ENCODE assay signal across 14 cellular contexts in the genomic region with DNA sequence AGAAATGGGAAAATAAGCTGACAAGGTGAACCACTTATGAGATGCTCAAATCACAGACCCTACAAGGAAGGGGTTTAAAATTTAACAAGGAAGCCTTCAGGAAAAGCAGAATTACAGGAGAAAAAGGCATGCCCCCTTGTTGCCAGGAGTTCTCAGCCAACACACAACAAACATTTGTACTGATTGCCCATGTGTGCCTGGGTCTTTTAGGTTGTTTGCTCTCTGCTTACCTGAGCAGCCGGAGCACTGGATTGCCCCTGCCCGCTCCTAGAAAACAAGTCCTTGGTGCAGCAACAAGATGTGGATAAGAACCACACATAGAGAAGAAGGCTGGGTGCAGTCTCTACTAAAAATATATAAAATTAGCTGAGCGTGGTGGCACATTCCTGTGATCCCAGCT. TPM values are rescaled to one million over a fixed set of nuclear protein-coding genes. Genes with fewer than 3 reads are reported as not detected.
A peak's percentile ranks its signal among the peaks of the same experiment; 100 is the strongest.
DNase-seq lines count a peak whose midpoint lies in the region; TF ChIP-seq lines count a peak whose summit lies in the region.
"Had no signal": no experiment of that assay in that cellular context is flagged by ENCODE, and none has a peak within 500 bp of the region (broad histone marks: within the 10 kb centered on the region; RNA-seq: fewer than 3 reads in every experiment).

No MANE protein-coding gene starts in this region.

- H3K9ac ChIP-seq in BLaER1 treated with 17β-estradiol and CSF1 and Interleukin-3, amounts not matched to agents 10 nM and 100 nM: peak overlapping the region in 4 of 11 experiments; percentile 91 to 99 (median 98); a peak in 9 of 22 replicates
- no peak overlapping the region for H3K9ac ChIP-seq in parathyroid adenoma
- H3K9ac ChIP-seq: KMS-11 had no signal

- H3K4me2 ChIP-seq in BLaER1 treated with 17β-estradiol and CSF1 and Interleukin-3, amounts not matched to agents 10 nM and 100 nM: peak overlapping the region in 9 of 11 experiments; percentile 12 to 98 (median 88); a peak in 17 of 22 replicates
- no peak overlapping the region for H3K4me2 ChIP-seq in parathyroid adenoma (ENCODE audit: low read length)
- H3K4me2 ChIP-seq: KMS-11 had no signal

- peaks cover 23% of the 10 kb centered on the region for H3K36me3 Mint-ChIP-seq in dendritic cell treated with granulocyte-macrophage colony-stimulating factor and Interleukin-4, amounts not matched to agents 40 ng/mL and 50 ng/mL, for 4 days (ENCODE audit: low read depth)

- H3K4me1 Mint-ChIP-seq in dendritic cell treated with granulocyte-macrophage colony-stimulating factor and Interleukin-4, amounts not matched to agents 40 ng/mL and 50 ng/mL, for 4 days (ENCODE audit: low read depth): peaks cover 54% of the 10 kb centered on the region

- peaks cover 0 to 67% (median 45%) of the 10 kb centered on the region in 11 experiments; a peak in 16 of 22 replicates for H3K36me3 ChIP-seq in BLaER1 treated with 17β-estradiol and CSF1 and Interleukin-3, amounts not matched to agents 10 nM and 100 nM
- no peaks in the 10 kb centered on the region for H3K36me3 ChIP-seq in parathyroid adenoma (ENCODE audit: control insufficient read depth, insufficient read depth, low read length)
- no peaks in the 10 kb centered on the region for H3K36me3 ChIP-seq in prostate gland
- H3K36me3 ChIP-seq: HAP-1 had no signal

- TF ChIP-seq POLR2A in erythroblast (IDR thresholded peaks at IDR 0.05; ENCODE audit: low read length) (no peak), prostate gland (IDR thresholded peaks at IDR 0.05) (no peak)

- no peak overlapping the region for H2AFZ ChIP-seq in parathyroid adenoma

- DNase-seq in GM12864 (ENCODE audit: low read depth) (no peak), erythroblast (lab: John Stamatoyannopoulos, UW) (no peak), prostate gland (ENCODE audit: low spot score) (no peak), H4 (ENCODE audit: low spot score) (no peak)
- DNase-seq: Caco-2, NCI-H1092, NCI-H2081 treated with DMSO at 0.1 percent for 48 hours, NCI-H510A, NCI-H82 had no signal

- H3K27ac ChIP-seq in BLaER1 treated with 17β-estradiol and CSF1 and Interleukin-3, amounts not matched to agents 10 nM and 100 nM: peak overlapping the region in 6 of 11 experiments; percentile 12 to 97 (median 30); a peak in 8 of 22 replicates
- peak overlapping the region; percentile 9 for H3K27ac ChIP-seq in parathyroid adenoma
- H3K27ac ChIP-seq in prostate gland: no peak overlapping the region
- H3K27ac ChIP-seq: KMS-11 had no signal

- no peak overlapping the region for H3K4me3 Mint-ChIP-seq in dendritic cell treated with granulocyte-macrophage colony-stimulating factor and Interleukin-4, amounts not matched to agents 40 ng/mL and 50 ng/mL, for 4 days

- 96% methylated on average over 3 of the region's 3 CpGs for WGBS in prostate gland

- peaks cover 0 to 48% (median 0%) of the 10 kb centered on the region in 11 experiments; a peak in 7 of 22 replicates for H4K20me1 ChIP-seq in BLaER1 treated with 17β-estradiol and CSF1 and Interleukin-3, amounts not matched to agents 10 nM and 100 nM

- no peak for TF ChIP-seq CTCF in GM12864 (IDR thresholded peaks at IDR 0.05; ENCODE audit: low read depth, low read length, missing control alignments)
- no peak for TF ChIP-seq CTCF in parathyroid adenoma (IDR thresholded peaks at IDR 0.05)
- TF ChIP-seq CTCF in prostate gland (IDR thresholded peaks at IDR 0.05): no peak

- H3K27me3 ChIP-seq in BLaER1 treated with 17β-estradiol and CSF1 and Interleukin-3, amounts not matched to agents 10 nM and 100 nM: no peaks in the 10 kb centered on the region
- H3K27me3 ChIP-seq in parathyroid adenoma (ENCODE audit: control insufficient read depth, insufficient read depth, low read length) (no peaks in the 10 kb centered on the region), prostate gland (replicated peaks; ENCODE audit: insufficient read depth) (no peaks in the 10 kb centered on the region)

- peak overlapping the region; percentile 51 for H3K27ac Mint-ChIP-seq in dendritic cell treated with granulocyte-macrophage colony-stimulating factor and Interleukin-4, amounts not matched to agents 40 ng/mL and 50 ng/mL, for 4 days

- H3K4me3 ChIP-seq in BLaER1 treated with 17β-estradiol and CSF1 and Interleukin-3, amounts not matched to agents 10 nM and 100 nM: peak overlapping the region in 5 of 10 experiments; percentile 80 to 98 (median 88); a peak in 9 of 20 replicates
- peak overlapping the region; percentile 22; the same call in 1 of the 2 replicates for H3K4me3 ChIP-seq in GM12864 (ENCODE audit: low read depth, low read length)
- no peak overlapping the region for H3K4me3 ChIP-seq in parathyroid adenoma (ENCODE audit: low read depth, low read length)
- H3K4me3 ChIP-seq in prostate gland: no peak overlapping the region
- H3K4me3 ChIP-seq: HAP-1 had no signal

- peaks cover 10% of the 10 kb centered on the region for H3K79me2 ChIP-seq in parathyroid adenoma

- H3K4me1 ChIP-seq in BLaER1 treated with 17β-estradiol and CSF1 and Interleukin-3, amounts not matched to agents 10 nM and 100 nM: peaks cover 22 to 76% (median 62%) of the 10 kb centered on the region in 10 experiments
- H3K4me1 ChIP-seq in parathyroid adenoma (peaks cover 6% of the 10 kb centered on the region), prostate gland (replicated peaks) (no peaks in the 10 kb centered on the region)
- H3K4me1 ChIP-seq: Caco-2 had no signal

- no peaks in the 10 kb centered on the region for H3K9me3 Mint-ChIP-seq in dendritic cell treated with granulocyte-macrophage colony-stimulating factor and Interleukin-4, amounts not matched to agents 40 ng/mL and 50 ng/mL, for 4 days

- H3K27me3 Mint-ChIP-seq in dendritic cell treated with granulocyte-macrophage colony-stimulating factor and Interleukin-4, amounts not matched to agents 40 ng/mL and 50 ng/mL, for 4 days: no peaks in the 10 kb centered on the region

- peaks cover 0 to 6% (median 0%) of the 10 kb centered on the region in 11 experiments; a peak in 5 of 22 replicates for H3K9me3 ChIP-seq in BLaER1 treated with 17β-estradiol and CSF1 and Interleukin-3, amounts not matched to agents 10 nM and 100 nM (replicated peaks in 1 of 11)
- H3K9me3 ChIP-seq in parathyroid adenoma (ENCODE audit: control insufficient read depth, low read length) (no peaks in the 10 kb centered on the region), prostate gland (no peaks in the 10 kb centered on the region)
- H3K9me3 ChIP-seq: Caco-2, HAP-1 had no signal

- intact Hi-C loops in dendritic cell treated with granulocyte-macrophage colony-stimulating factor and Interleukin-4, amounts not matched to agents 40 ng/mL and 50 ng/mL, for 4 days (cut with micrococcal nuclease): no loop called here
- intact Hi-C loops in prostate gland (cut with DNase I): no loop called here

RNA-seq across cellular contexts. Expression of gene DRAM1, which starts 3.4 kb away (rescaled TPM):
- 10 to 100 TPM; 12.8 to 13.1 TPM for total RNA-seq in prostate gland
- total RNA-seq in H4 (2014; rRNA removed; shearing (Covaris generic)): 16.9 and 29.0 TPM in 2 replicates

RNA-seq across cellular contexts. Expression of gene GNPTAB, which starts 50.0 kb away (rescaled TPM):
- 10 to 100 TPM; 49.9 to 52.7 TPM for total RNA-seq in prostate gland
- total RNA-seq in H4 (2014; rRNA removed; shearing (Covaris generic)): 11.9 and 18.4 TPM in 2 replicates

Comparison
In these comparisons a context has a peak if more than half of its experiments do, and no peak if none do; other contexts are left out.
1. H3K27ac ChIP-seq: peak in BLaER1 treated with 17β-estradiol and CSF1 and Interleukin-3, amounts not matched to agents 10 nM and 100 nM (6 of 11) and parathyroid adenoma (single experiment); none in prostate gland (0 of 2).